8 cellular contexts compared by ENCODE assay signal in the genomic region with DNA sequence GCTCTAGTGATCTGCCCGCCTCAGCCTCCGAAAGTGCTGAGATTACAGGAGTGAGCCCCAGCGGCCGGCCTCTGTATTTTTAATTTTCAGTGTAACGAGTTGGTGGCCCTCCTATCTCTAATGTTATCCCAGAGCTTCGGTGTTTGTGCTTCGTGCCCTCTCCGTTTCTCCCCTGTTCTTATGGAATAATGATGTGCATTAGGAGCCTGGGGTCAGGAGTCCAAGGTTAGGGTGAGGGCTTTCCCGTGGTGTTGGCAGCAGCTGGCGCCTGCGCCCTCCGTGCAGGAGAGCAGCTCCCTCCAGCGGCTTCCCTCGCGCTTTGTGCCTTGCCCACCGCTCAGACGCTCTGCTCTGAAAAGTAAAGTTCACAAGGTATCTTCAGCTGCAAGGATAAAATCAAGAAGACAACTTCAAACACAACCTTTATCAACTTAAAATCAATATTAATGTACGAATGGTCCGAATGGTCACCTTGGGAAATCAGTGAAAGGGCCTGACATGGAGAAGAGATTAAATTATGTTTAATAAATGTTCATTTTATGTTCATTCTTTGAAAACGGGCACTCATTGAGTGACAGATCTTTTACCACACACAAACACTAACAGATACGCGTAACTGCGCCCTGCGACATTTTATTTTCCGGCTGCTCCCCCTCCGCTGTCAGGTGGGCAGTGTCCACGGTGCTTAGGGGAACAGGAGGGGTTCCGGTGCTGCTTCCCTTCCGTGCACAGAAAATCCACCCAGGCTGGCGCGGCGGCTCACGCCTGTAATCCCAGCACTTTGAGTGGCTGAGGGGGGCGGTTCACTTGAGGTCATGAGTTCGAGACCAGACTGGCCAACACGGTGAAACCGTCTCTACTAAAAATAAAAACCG.
DNase-seq lines count a peak whose midpoint lies in the region; ATAC-seq and TF ChIP-seq lines count a peak whose summit lies in the region.

No MANE protein-coding gene starts in this region.

- H3K4me3 Mint-ChIP-seq in IgD-negative memory B cell (peak overlapping the region; percentile 80 to 86 (median 84)), osteocyte (ENCODE audit: unreplicated experiment) (peak overlapping the region; percentile 41)

- H3K36me3 Mint-ChIP-seq in IgD-negative memory B cell (no peaks in the 10 kb centered on the region), osteocyte (ENCODE audit: unreplicated experiment) (no peaks in the 10 kb centered on the region)

- DNase-seq in GM10248 (ENCODE audit: extremely low spot score) (peak; percentile 42), activated T-helper 1 cell treated with Interleukin-2 at 50 U/mL for 16 hours (ENCODE audit: low read depth) (peak; percentile 30), fibroblast of the conjunctiva (ENCODE audit: low read depth) (peak; percentile 20), osteocyte (ENCODE audit: extremely low spot score, unreplicated experiment) (peak; percentile 68), NCI-H146 (lab: John Stamatoyannopoulos, UW) (no peak), NCI-H1417 (lab: John Stamatoyannopoulos, UW) (no peak)

- H3K27me3 Mint-ChIP-seq in IgD-negative memory B cell (peaks cover 2% of the 10 kb centered on the region), osteocyte (ENCODE audit: unreplicated experiment) (peaks cover 9% of the 10 kb centered on the region)

- POLR2A ChIA-PET in GM10248 (lab: Yijun Ruan, JAX) = interaction anchor here (0.7 kb wide), 1 partner anchor 1261 kb away, joined by 9 read pairs; no protein-coding TSS in a partner anchor

- peaks cover 12 to 15% (median 13%) of the 10 kb centered on the region in 3 donors for H3K4me1 Mint-ChIP-seq in IgD-negative memory B cell
- H3K4me1 Mint-ChIP-seq in osteocyte (ENCODE audit: unreplicated experiment) = no peaks in the 10 kb centered on the region

- H3K9me3 Mint-ChIP-seq in IgD-negative memory B cell = peaks cover 0 to 3% (median 0%) of the 10 kb centered on the region in 3 donors
- H3K9me3 Mint-ChIP-seq in osteocyte (ENCODE audit: unreplicated experiment) = peaks cover 9% of the 10 kb centered on the region

- TF ChIP-seq CTCF in GM10248 (IDR thresholded peaks at IDR 0.05; ENCODE audit: control extremely low read depth, extremely low read depth, low read depth, missing control alignments) = peak; percentile 85
- TF ChIP-seq CTCF in osteocyte (IDR thresholded peaks at IDR 0.05) = no peak

- CTCF ChIA-PET in GM10248 (lab: Yijun Ruan, JAX) = interaction anchor here (0.9 to 3.2 kb wide), 12 partner anchors 10 to 275 kb away, joined by 3 to 23 read pairs (median 3); no protein-coding TSS in a partner anchor

- H3K27ac Mint-ChIP-seq in IgD-negative memory B cell (peak overlapping the region; percentile 74 to 85 (median 77)), osteocyte (ENCODE audit: unreplicated experiment) (no peak overlapping the region)

- ATAC-seq in HG03469 (IDR thresholded peaks at IDR 0.05; ENCODE audit: unreplicated experiment) = no peak

Comparison
In these comparisons a context has a peak if more than half of its experiments do, and no peak if none do; other contexts are left out.
1. DNase-seq: peak in GM10248 (single experiment), activated T-helper 1 cell treated with Interleukin-2 at 50 U/mL for 16 hours (single experiment), fibroblast of the conjunctiva (single experiment) and osteocyte (single experiment); none in NCI-H146 (single experiment) and NCI-H1417 (0 of 3).